ENCODE assay signal across 1 cellular context in the genomic region with DNA sequence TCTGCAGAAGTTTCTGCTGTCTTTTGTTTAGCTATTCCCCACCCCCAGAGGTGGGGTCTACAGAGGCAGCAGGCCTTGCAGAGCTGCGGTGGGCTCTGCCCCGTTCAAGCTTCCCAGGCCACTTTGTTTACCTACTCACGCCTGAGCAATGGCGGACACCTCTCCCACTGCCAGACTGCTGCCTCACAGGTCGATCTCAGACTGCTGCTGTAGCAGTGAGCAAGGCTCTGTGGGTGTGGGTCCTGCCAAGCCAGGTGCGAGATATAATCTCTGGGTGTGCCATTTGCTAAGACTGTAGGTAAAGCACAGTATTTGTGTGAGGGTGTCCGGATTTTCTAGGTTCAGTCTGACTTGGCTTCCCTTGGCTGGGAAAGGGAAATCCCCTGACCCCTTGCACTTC.
TF ChIP-seq lines count a peak whose summit lies in the region.

No MANE protein-coding gene starts in this region.

TF ChIP-seq in SK-N-SH, 30 proteins besides CTCF, POLR2A, EP300 and RAD21:
- TF ChIP-seq, protein P1, sequence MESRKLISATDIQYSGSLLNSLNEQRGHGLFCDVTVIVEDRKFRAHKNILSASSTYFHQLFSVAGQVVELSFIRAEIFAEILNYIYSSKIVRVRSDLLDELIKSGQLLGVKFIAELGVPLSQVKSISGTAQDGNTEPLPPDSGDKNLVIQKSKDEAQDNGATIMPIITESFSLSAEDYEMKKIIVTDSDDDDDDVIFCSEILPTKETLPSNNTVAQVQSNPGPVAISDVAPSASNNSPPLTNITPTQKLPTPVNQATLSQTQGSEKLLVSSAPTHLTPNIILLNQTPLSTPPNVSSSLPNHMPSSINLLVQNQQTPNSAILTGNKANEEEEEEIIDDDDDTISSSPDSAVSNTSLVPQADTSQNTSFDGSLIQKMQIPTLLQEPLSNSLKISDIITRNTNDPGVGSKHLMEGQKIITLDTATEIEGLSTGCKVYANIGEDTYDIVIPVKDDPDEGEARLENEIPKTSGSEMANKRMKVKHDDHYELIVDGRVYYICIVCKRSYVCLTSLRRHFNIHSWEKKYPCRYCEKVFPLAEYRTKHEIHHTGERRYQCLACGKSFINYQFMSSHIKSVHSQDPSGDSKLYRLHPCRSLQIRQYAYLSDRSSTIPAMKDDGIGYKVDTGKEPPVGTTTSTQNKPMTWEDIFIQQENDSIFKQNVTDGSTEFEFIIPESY (IDR thresholded peaks at IDR 0.05; ENCODE audit: borderline replicate concordance, low read depth): no peak
- TF ChIP-seq NRF1 (IDR thresholded peaks at IDR 0.05; ENCODE audit: low read depth, low read length): no peak
- TF ChIP-seq, protein P2, sequence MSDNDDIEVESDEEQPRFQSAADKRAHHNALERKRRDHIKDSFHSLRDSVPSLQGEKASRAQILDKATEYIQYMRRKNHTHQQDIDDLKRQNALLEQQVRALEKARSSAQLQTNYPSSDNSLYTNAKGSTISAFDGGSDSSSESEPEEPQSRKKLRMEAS (IDR thresholded peaks at IDR 0.05; ENCODE audit: low read depth): no peak
- TF ChIP-seq, protein P3, sequence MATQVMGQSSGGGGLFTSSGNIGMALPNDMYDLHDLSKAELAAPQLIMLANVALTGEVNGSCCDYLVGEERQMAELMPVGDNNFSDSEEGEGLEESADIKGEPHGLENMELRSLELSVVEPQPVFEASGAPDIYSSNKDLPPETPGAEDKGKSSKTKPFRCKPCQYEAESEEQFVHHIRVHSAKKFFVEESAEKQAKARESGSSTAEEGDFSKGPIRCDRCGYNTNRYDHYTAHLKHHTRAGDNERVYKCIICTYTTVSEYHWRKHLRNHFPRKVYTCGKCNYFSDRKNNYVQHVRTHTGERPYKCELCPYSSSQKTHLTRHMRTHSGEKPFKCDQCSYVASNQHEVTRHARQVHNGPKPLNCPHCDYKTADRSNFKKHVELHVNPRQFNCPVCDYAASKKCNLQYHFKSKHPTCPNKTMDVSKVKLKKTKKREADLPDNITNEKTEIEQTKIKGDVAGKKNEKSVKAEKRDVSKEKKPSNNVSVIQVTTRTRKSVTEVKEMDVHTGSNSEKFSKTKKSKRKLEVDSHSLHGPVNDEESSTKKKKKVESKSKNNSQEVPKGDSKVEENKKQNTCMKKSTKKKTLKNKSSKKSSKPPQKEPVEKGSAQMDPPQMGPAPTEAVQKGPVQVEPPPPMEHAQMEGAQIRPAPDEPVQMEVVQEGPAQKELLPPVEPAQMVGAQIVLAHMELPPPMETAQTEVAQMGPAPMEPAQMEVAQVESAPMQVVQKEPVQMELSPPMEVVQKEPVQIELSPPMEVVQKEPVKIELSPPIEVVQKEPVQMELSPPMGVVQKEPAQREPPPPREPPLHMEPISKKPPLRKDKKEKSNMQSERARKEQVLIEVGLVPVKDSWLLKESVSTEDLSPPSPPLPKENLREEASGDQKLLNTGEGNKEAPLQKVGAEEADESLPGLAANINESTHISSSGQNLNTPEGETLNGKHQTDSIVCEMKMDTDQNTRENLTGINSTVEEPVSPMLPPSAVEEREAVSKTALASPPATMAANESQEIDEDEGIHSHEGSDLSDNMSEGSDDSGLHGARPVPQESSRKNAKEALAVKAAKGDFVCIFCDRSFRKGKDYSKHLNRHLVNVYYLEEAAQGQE (IDR thresholded peaks at IDR 0.05; ENCODE audit: low read depth, low read length): no peak
- no peak for TF ChIP-seq CHD2 (IDR thresholded peaks at IDR 0.05; ENCODE audit: low read length, partially characterized antibody)
- TF ChIP-seq RFX5 (IDR thresholded peaks at IDR 0.05; ENCODE audit: low read length): no peak
- TF ChIP-seq MEF2A (IDR thresholded peaks at IDR 0.05; ENCODE audit: borderline replicate concordance, low read depth): no peak
- TF ChIP-seq EZH2phosphoT487 (IDR thresholded peaks at IDR 0.05; ENCODE audit: borderline replicate concordance, low read depth): no peak
- no peak for TF ChIP-seq TEAD4 (IDR thresholded peaks at IDR 0.05; ENCODE audit: borderline replicate concordance, insufficient read depth)
- TF ChIP-seq RXRA (IDR thresholded peaks at IDR 0.05; ENCODE audit: borderline replicate concordance, low read depth): no peak
